23 cellular contexts compared by ENCODE assay signal in genomic region chr4:78642934-78643333, GRCh38.
A peak's percentile ranks its signal among the peaks of the same experiment; 100 is the strongest.
DNase-seq lines count a peak whose midpoint lies in the region; FAIRE-seq and TF ChIP-seq lines count a peak whose summit lies in the region.
"Had no signal": no experiment of that assay in that cellular context is flagged by ENCODE, and none has a peak within 500 bp of the region (broad histone marks: within the 10 kb centered on the region; RNA-seq: fewer than 3 reads in every experiment).

No MANE protein-coding gene starts in this region.

- TF ChIP-seq CTCF in colonic mucosa (IDR thresholded peaks at IDR 0.05): no peak

- H3K27me3 Mint-ChIP-seq in activated CD4-positive, alpha-beta memory T cell treated with anti-CD3 and anti-CD28 coated beads, Interleukin-2, amount 10 ng/mL, durations not matched to agents 7 days and 5 days: peaks cover 2% of the 10 kb centered on the region
- H3K27me3 Mint-ChIP-seq: activated naive CD4-positive, alpha-beta T cell treated with anti-CD3 and anti-CD28 coated beads, Interleukin-2, amount 50 U/mL, for 24 hours; brain; naive thymus-derived CD4-positive, alpha-beta T cell had no signal

- CTCF ChIA-PET in activated CD4-positive, alpha-beta memory T cell treated with anti-CD3 and anti-CD28 coated beads, Interleukin-2, amount 10 ng/mL, durations not matched to agents 7 days and 5 days (lab: Charles Lee): interaction anchor here (0.8 to 3.5 kb wide), 3 partner anchors 15 to 221 kb away, joined by 3 to 19 read pairs (median 3); no protein-coding TSS in a partner anchor

- peaks cover 4% of the 10 kb centered on the region for H3K4me1 ChIP-seq in colonic mucosa
- H3K4me1 ChIP-seq in small intestine (ENCODE audit: control insufficient read depth in 2 of 2, insufficient read depth in 1 of 2, low read depth in 1 of 2, low read length in 1 of 2): peaks cover 0 to 4% of the 10 kb centered on the region in 2 donors
- H3K4me1 ChIP-seq: HAP-1, parathyroid adenoma had no signal

- 65 to 81% (median 76%) methylated on average over 2 of the region's 2 CpGs for WGBS in small intestine, 3 donors

- peaks cover 38% of the 10 kb centered on the region for H3K4me1 Mint-ChIP-seq in activated CD4-positive, alpha-beta memory T cell treated with anti-CD3 and anti-CD28 coated beads, Interleukin-2, amount 10 ng/mL, durations not matched to agents 7 days and 5 days

- H3K27ac ChIP-seq in colonic mucosa (no peak overlapping the region), small intestine (ENCODE audit: low read depth in 1 of 2, low read length in 1 of 2) (no peak overlapping the region)
- H3K27ac ChIP-seq: 22Rv1, C4-2B, gastroesophageal sphincter, parathyroid adenoma, PC-9, upper lobe of left lung had no signal

- no peak for FAIRE-seq in small intestine (lab: Jason Lieb, UNC)
- FAIRE-seq: TTC549 had no signal

- H3K27me3 ChIP-seq in colonic mucosa (no peaks in the 10 kb centered on the region), small intestine (ENCODE audit: control insufficient read depth in 2 of 2, insufficient read depth in 2 of 2, low read length in 2 of 2) (no peaks in the 10 kb centered on the region)
- H3K27me3 ChIP-seq: gastroesophageal sphincter, upper lobe of left lung had no signal

- no peak overlapping the region for H3K27ac Mint-ChIP-seq in activated CD4-positive, alpha-beta memory T cell treated with anti-CD3 and anti-CD28 coated beads, Interleukin-2, amount 10 ng/mL, durations not matched to agents 7 days and 5 days
- H3K27ac Mint-ChIP-seq: activated naive CD4-positive, alpha-beta T cell treated with anti-CD3 and anti-CD28 coated beads, Interleukin-2, amount 50 U/mL, for 24 hours; naive thymus-derived CD4-positive, alpha-beta T cell had no signal

- no peak overlapping the region for H3K4me3 ChIP-seq in colonic mucosa
- no peak overlapping the region for H3K4me3 ChIP-seq in small intestine (ENCODE audit: low read depth in 1 of 2, low read length in 2 of 2)
- H3K4me3 ChIP-seq: gastroesophageal sphincter, HAP-1, PC-9, upper lobe of left lung had no signal

- peaks cover 3% of the 10 kb centered on the region for H3K36me3 Mint-ChIP-seq in activated CD4-positive, alpha-beta memory T cell treated with anti-CD3 and anti-CD28 coated beads, Interleukin-2, amount 10 ng/mL, durations not matched to agents 7 days and 5 days (ENCODE audit: low read depth)
- H3K36me3 Mint-ChIP-seq: activated naive CD4-positive, alpha-beta T cell treated with anti-CD3 and anti-CD28 coated beads, Interleukin-2, amount 50 U/mL, for 24 hours; brain; naive thymus-derived CD4-positive, alpha-beta T cell had no signal

- DNase-seq in NCI-H748 (lab: John Stamatoyannopoulos, UW; ENCODE audit: unreplicated experiment) (peak; percentile 1), NCI-H748 treated with DMSO at 0.1 percent for 48 hours (lab: John Stamatoyannopoulos, UW) (no peak), NCI-H69 (lab: John Stamatoyannopoulos, UW) (peak; percentile 28), colonic mucosa (peak; percentile 75), small intestine (peak; percentile 65), T-helper 9 cell (no peak)
- DNase-seq in stimulated activated CD4-positive, alpha-beta T cell treated with anti-CD3 and anti-CD28 coated beads, Interleukin-2, amount 100 ng/mL, for 48 hours: no peak
- DNase-seq in activated CD4-positive, alpha-beta memory T cell treated with anti-CD3 and anti-CD28 coated beads, Interleukin-2, amount 10 ng/mL, durations not matched to agents 7 days and 5 days: no peak
- DNase-seq: activated T-cell treated with anti-CD3 and anti-CD28 coated beads for 4 hours; DMS53; naive thymus-derived CD4-positive, alpha-beta T cell; NCI-H1694 treated with DMSO at 0.1 percent for 48 hours; SK-N-SH; upper lobe of left lung had no signal

- POLR2A ChIA-PET in activated CD4-positive, alpha-beta memory T cell treated with anti-CD3 and anti-CD28 coated beads, Interleukin-2, amount 10 ng/mL, durations not matched to agents 7 days and 5 days (lab: Charles Lee): no interaction called here

- H3K9me3 Mint-ChIP-seq in activated CD4-positive, alpha-beta memory T cell treated with anti-CD3 and anti-CD28 coated beads, Interleukin-2, amount 10 ng/mL, durations not matched to agents 7 days and 5 days: no peaks in the 10 kb centered on the region
- H3K9me3 Mint-ChIP-seq: activated naive CD4-positive, alpha-beta T cell treated with anti-CD3 and anti-CD28 coated beads, Interleukin-2, amount 50 U/mL, for 24 hours; brain; naive thymus-derived CD4-positive, alpha-beta T cell had no signal

- intact Hi-C loops in colonic mucosa (cut with DNase I): loop anchor here (10.0 kb wide), 1 partner anchor 132 kb away; the partner anchor contains the start of gene BMP2K

- no peak overlapping the region for H3K9ac ChIP-seq in colonic mucosa (ENCODE audit: low read depth in 2 of 2, low read length in 2 of 2)
- H3K9ac ChIP-seq: parathyroid adenoma, SK-N-SH had no signal

- H3K36me3 ChIP-seq in colonic mucosa (no peaks in the 10 kb centered on the region), small intestine (ENCODE audit: control insufficient read depth in 2 of 2, insufficient read depth in 2 of 2, low read length in 2 of 2) (no peaks in the 10 kb centered on the region)
- H3K36me3 ChIP-seq: gastroesophageal sphincter, HAP-1, upper lobe of left lung had no signal

- H3K4me3 Mint-ChIP-seq in activated CD4-positive, alpha-beta memory T cell treated with anti-CD3 and anti-CD28 coated beads, Interleukin-2, amount 10 ng/mL, durations not matched to agents 7 days and 5 days: no peak overlapping the region
- H3K4me3 Mint-ChIP-seq: activated naive CD4-positive, alpha-beta T cell treated with anti-CD3 and anti-CD28 coated beads, Interleukin-2, amount 50 U/mL, for 24 hours; brain; naive thymus-derived CD4-positive, alpha-beta T cell had no signal

- H3K9me3 ChIP-seq in colonic mucosa (no peaks in the 10 kb centered on the region), small intestine (ENCODE audit: control insufficient read depth, low read depth) (no peaks in the 10 kb centered on the region)
- H3K9me3 ChIP-seq: gastroesophageal sphincter, HAP-1, SK-N-SH, upper lobe of left lung had no signal

Comparison
In these comparisons a context has a peak if more than half of its experiments do, and no peak if none do; other contexts are left out.
1. DNase-seq: peak in NCI-H748 (single experiment), NCI-H69 (single experiment), colonic mucosa (single experiment) and small intestine (single experiment); none in NCI-H748 treated with DMSO at 0.1 percent for 48 hours (single experiment), T-helper 9 cell (single experiment), stimulated activated CD4-positive, alpha-beta T cell treated with anti-CD3 and anti-CD28 coated beads, Interleukin-2, amount 100 ng/mL, for 48 hours (0 of 2) and activated CD4-positive, alpha-beta memory T cell treated with anti-CD3 and anti-CD28 coated beads, Interleukin-2, amount 10 ng/mL, durations not matched to agents 7 days and 5 days (single experiment).